Comparison of ENCODE assay signal across 18 cellular contexts in the genomic region with DNA sequence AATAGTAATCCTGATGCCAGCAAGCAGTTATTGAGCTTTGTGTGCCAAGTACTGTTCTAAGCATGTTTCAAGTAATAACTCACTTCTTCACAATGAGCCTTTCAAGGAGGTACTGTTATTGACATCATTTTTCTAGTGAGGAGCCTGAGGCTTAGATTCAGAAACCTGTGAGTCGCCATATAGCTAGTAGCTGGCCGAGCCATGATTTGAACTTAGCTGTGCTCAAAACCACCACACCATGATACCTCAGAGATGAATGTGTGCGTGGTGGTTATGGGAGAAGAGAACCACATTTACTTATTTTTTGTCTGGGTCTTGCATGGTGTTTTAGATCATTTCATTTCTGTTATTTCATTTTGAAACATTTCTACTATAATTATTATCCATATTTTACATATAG.
A peak's percentile ranks its signal among the peaks of the same experiment; 100 is the strongest.
DNase-seq lines count a peak whose midpoint lies in the region; ATAC-seq and TF ChIP-seq lines count a peak whose summit lies in the region.
"Had no signal": no experiment of that assay in that cellular context is flagged by ENCODE, and none has a peak within 500 bp of the region (broad histone marks: within the 10 kb centered on the region; RNA-seq: fewer than 3 reads in every experiment).

No MANE protein-coding gene starts in this region.

- no peak overlapping the region for H3K4me3 Mint-ChIP-seq in activated T-helper 17 cell treated with anti-CD3 and anti-CD28 coated beads, Interleukin-2, amount 50 U/mL, for 72 hours
- no peak overlapping the region for H3K4me3 Mint-ChIP-seq in mesothelial cell of epicardium
- H3K4me3 Mint-ChIP-seq: WTC11 had no signal

- H3K4me1 Mint-ChIP-seq in activated T-helper 17 cell treated with anti-CD3 and anti-CD28 coated beads, Interleukin-2, amount 50 U/mL, for 72 hours = peaks cover 2% of the 10 kb centered on the region
- H3K4me1 Mint-ChIP-seq in mesothelial cell of epicardium = no peaks in the 10 kb centered on the region

- peaks cover 2% of the 10 kb centered on the region for H3K9me3 Mint-ChIP-seq in activated T-helper 17 cell treated with anti-CD3 and anti-CD28 coated beads, Interleukin-2, amount 50 U/mL, for 72 hours
- peaks cover 19% of the 10 kb centered on the region for H3K9me3 Mint-ChIP-seq in mesothelial cell of epicardium
- H3K9me3 Mint-ChIP-seq: stimulated activated naive B cell treated with anti-CD40 and anti-IgM and Interleukin-4, amounts not matched to agents 10 μg/mL and 1 μg/mL and 100 μg/mL, for 72 hours had no signal

- TF ChIP-seq CTCF in mesothelial cell of epicardium (IDR thresholded peaks at IDR 0.05; ENCODE audit: unreplicated experiment) = no peak

- peaks cover 2% of the 10 kb centered on the region for H3K27me3 Mint-ChIP-seq in activated T-helper 17 cell treated with anti-CD3 and anti-CD28 coated beads, Interleukin-2, amount 50 U/mL, for 72 hours
- no peaks in the 10 kb centered on the region for H3K27me3 Mint-ChIP-seq in mesothelial cell of epicardium (ENCODE audit: low read depth)
- H3K27me3 Mint-ChIP-seq: stimulated activated naive B cell treated with anti-CD40 and anti-IgM and Interleukin-4, amounts not matched to agents 10 μg/mL and 1 μg/mL and 100 μg/mL, for 72 hours had no signal

- no peak overlapping the region for H3K27ac Mint-ChIP-seq in activated T-helper 17 cell treated with anti-CD3 and anti-CD28 coated beads, Interleukin-2, amount 50 U/mL, for 72 hours
- no peak overlapping the region for H3K27ac Mint-ChIP-seq in mesothelial cell of epicardium
- H3K27ac Mint-ChIP-seq: stimulated activated naive B cell treated with anti-CD40 and anti-IgM and Interleukin-4, amounts not matched to agents 10 μg/mL and 1 μg/mL and 100 μg/mL, for 72 hours; WTC11 had no signal

- H3K36me3 Mint-ChIP-seq in activated T-helper 17 cell treated with anti-CD3 and anti-CD28 coated beads, Interleukin-2, amount 50 U/mL, for 72 hours (ENCODE audit: low read depth) = no peaks in the 10 kb centered on the region
- peaks cover 20% of the 10 kb centered on the region for H3K36me3 Mint-ChIP-seq in mesothelial cell of epicardium
- H3K36me3 Mint-ChIP-seq: CD4-positive, alpha-beta memory T cell; WTC11 had no signal

- ATAC-seq in GM21390 (IDR thresholded peaks at IDR 0.05; ENCODE audit: unreplicated experiment) (peak; percentile 42), HG03457 (IDR thresholded peaks at IDR 0.05; ENCODE audit: unreplicated experiment) (no peak)
- peak; percentile 89 for ATAC-seq in activated T-helper 17 cell treated with anti-CD3 and anti-CD28 coated beads, Interleukin-2, amount 50 U/mL, for 72 hours (replicated peaks)
- ATAC-seq: WTC11 had no signal

- DNase-seq in CD1c-positive myeloid dendritic cell (ENCODE audit: extremely low spot score) = peak; percentile 3
- peak; percentile 18 for DNase-seq in iris pigment epithelial cell (ENCODE audit: low read depth)
- no peak for DNase-seq in mesothelial cell of epicardium (ENCODE audit: low spot score in 2 of 2, unreplicated experiment in 2 of 2)
- no peak for DNase-seq in SKM-1 treated with dmso at 0.1 percent for 144 hours (lab: John Stamatoyannopoulos, UW; ENCODE audit: unreplicated experiment)
- DNase-seq: activated CD8-positive, alpha-beta memory T cell treated with anti-CD3 and anti-CD28 coated beads, Interleukin-2, amount 50 U/mL, for 48 hours; adrenal gland; Kasumi-1; kidney glomerular epithelial cell; NCI-H524; occipital lobe; Peyer's patch; sigmoid colon; stimulated activated naive B cell treated with anti-CD40 and anti-IgM and Interleukin-4, amounts not matched to agents 10 μg/mL and 1 μg/mL and 100 μg/mL, for 72 hours had no signal

Comparison
In these comparisons a context has a peak if more than half of its experiments do, and no peak if none do; other contexts are left out.
1. DNase-seq: peak in CD1c-positive myeloid dendritic cell (single experiment) and iris pigment epithelial cell (single experiment); none in mesothelial cell of epicardium (0 of 2) and SKM-1 treated with dmso at 0.1 percent for 144 hours (single experiment).